Comparison of ENCODE assay signal across 29 cellular contexts in the genomic region with DNA sequence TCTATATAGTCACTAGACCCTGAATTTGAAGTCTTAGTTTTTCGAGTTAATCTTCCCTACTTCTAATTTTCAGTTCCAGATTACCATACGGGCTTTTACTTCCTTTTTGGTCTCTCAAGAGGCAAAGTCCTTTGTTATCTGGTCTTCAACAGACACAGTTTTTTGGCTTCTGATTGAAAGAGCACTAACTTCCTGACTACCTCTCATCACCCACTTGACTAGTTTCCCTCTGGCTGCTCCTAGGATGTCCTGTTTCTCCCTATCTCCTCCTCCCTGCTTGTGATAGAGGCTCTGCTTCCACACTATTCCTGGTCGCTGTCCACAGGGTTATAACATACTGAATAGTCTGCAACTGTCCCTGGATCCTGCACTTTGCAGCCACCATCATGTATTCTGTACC.
"Had no signal": no experiment of that assay in that cellular context is flagged by ENCODE, and none has a peak within 500 bp of the region (broad histone marks: within the 10 kb centered on the region; RNA-seq: fewer than 3 reads in every experiment).

No MANE protein-coding gene starts in this region.

- H3K4me3 ChIP-seq: cardiac muscle cell, SJSA1 had no signal

- H3K27ac ChIP-seq: brain microvascular endothelial cell, cardiac muscle cell, KMS-11, RWPE1, SJSA1 had no signal

- H3K9me3 Mint-ChIP-seq: activated CD4-positive, alpha-beta T cell treated with anti-CD3 and anti-CD28 coated beads, Interleukin-2, amount 10 ng/mL, durations not matched to agents 24 days and 14 days; activated naive CD4-positive, alpha-beta T cell treated with anti-CD3 and anti-CD28 coated beads, Interleukin-2, amount 50 U/mL, for 24 hours; activated T-cell treated with anti-CD3 and anti-CD28 coated beads, Interleukin-2, amount 50 U/mL, for 24 hours; activated T-helper 1 cell treated with anti-CD3 and anti-CD28 coated beads, Interleukin-12 subunit alpha, Interleukin-12 subunit beta, Interleukin-2, Interleukin-4 antibody, amounts not matched to agents 30 ng/mL and 10 ng/mL and 1 ng/mL, durations not matched to agents 14 hours and 24 hours and 36 hours; T-helper 1 cell treated with Interleukin-12 subunit alpha and Interleukin-12 subunit beta and Interleukin-4 antibody, amounts not matched to agents 30 μg/mL and 1 μg/mL, for 36 hours; WTC11 had no signal

- H3K4me1 Mint-ChIP-seq: activated CD4-positive, alpha-beta T cell treated with anti-CD3 and anti-CD28 coated beads, Interleukin-2, amount 10 ng/mL, durations not matched to agents 24 days and 14 days; activated CD8-positive, alpha-beta memory T cell treated with anti-CD3 and anti-CD28 coated beads, Interleukin-2, amount 10 ng/mL, durations not matched to agents 7 days and 5 days; activated naive CD4-positive, alpha-beta T cell treated with anti-CD3 and anti-CD28 coated beads, Interleukin-2, amount 50 U/mL, for 24 hours had no signal

- H3K36me3 Mint-ChIP-seq: activated CD8-positive, alpha-beta memory T cell treated with anti-CD3 and anti-CD28 coated beads, Interleukin-2, amount 10 ng/mL, durations not matched to agents 7 days and 5 days; activated naive CD4-positive, alpha-beta T cell treated with anti-CD3 and anti-CD28 coated beads, Interleukin-2, amount 50 U/mL, for 24 hours; WTC11 had no signal

- H3K27me3 Mint-ChIP-seq: activated naive CD4-positive, alpha-beta T cell treated with anti-CD3 and anti-CD28 coated beads, Interleukin-2, amount 50 U/mL, for 24 hours; activated T-cell treated with anti-CD3 and anti-CD28 coated beads, Interleukin-2, amount 50 U/mL, for 24 hours had no signal

- H3K9ac ChIP-seq: KMS-11 had no signal

- H3K36me3 ChIP-seq: brain microvascular endothelial cell, cardiac muscle cell, SJSA1 had no signal

- H3K27ac Mint-ChIP-seq: activated CD4-positive, alpha-beta T cell treated with anti-CD3 and anti-CD28 coated beads, Interleukin-2, amount 10 ng/mL, durations not matched to agents 24 days and 14 days; activated CD8-positive, alpha-beta memory T cell treated with anti-CD3 and anti-CD28 coated beads, Interleukin-2, amount 10 ng/mL, durations not matched to agents 7 days and 5 days; activated naive CD4-positive, alpha-beta T cell treated with anti-CD3 and anti-CD28 coated beads, Interleukin-2, amount 50 U/mL, for 24 hours; activated T-cell treated with anti-CD3 and anti-CD28 coated beads, Interleukin-2, amount 50 U/mL, for 24 hours; activated T-helper 1 cell treated with anti-CD3 and anti-CD28 coated beads, Interleukin-12 subunit alpha, Interleukin-12 subunit beta, Interleukin-2, Interleukin-4 antibody, amounts not matched to agents 30 ng/mL and 10 ng/mL and 1 ng/mL, durations not matched to agents 14 hours and 24 hours and 36 hours; T-helper 1 cell treated with Interleukin-12 subunit alpha and Interleukin-12 subunit beta and Interleukin-4 antibody, amounts not matched to agents 30 μg/mL and 1 μg/mL, for 36 hours; WTC11 had no signal

- H3K4me2 ChIP-seq: KMS-11 had no signal

- H3K4me3 Mint-ChIP-seq: activated CD4-positive, alpha-beta T cell treated with anti-CD3 and anti-CD28 coated beads, Interleukin-2, amount 10 ng/mL, durations not matched to agents 24 days and 14 days; activated CD8-positive, alpha-beta memory T cell treated with anti-CD3 and anti-CD28 coated beads, Interleukin-2, amount 10 ng/mL, durations not matched to agents 7 days and 5 days; activated naive CD4-positive, alpha-beta T cell treated with anti-CD3 and anti-CD28 coated beads, Interleukin-2, amount 50 U/mL, for 24 hours; activated T-cell treated with anti-CD3 and anti-CD28 coated beads, Interleukin-2, amount 50 U/mL, for 24 hours; activated T-helper 1 cell treated with anti-CD3 and anti-CD28 coated beads, Interleukin-12 subunit alpha, Interleukin-12 subunit beta, Interleukin-2, Interleukin-4 antibody, amounts not matched to agents 30 ng/mL and 10 ng/mL and 1 ng/mL, durations not matched to agents 14 hours and 24 hours and 36 hours; T-helper 1 cell treated with Interleukin-12 subunit alpha and Interleukin-12 subunit beta and Interleukin-4 antibody, amounts not matched to agents 30 μg/mL and 1 μg/mL, for 36 hours; WTC11 had no signal

- FAIRE-seq: astrocyte had no signal

- H3K27me3 ChIP-seq: brain microvascular endothelial cell, cardiac muscle cell, SJSA1 had no signal

- ATAC-seq: activated CD8-positive, alpha-beta memory T cell treated with anti-CD3 and anti-CD28 coated beads, Interleukin-2, amount 10 ng/mL, durations not matched to agents 7 days and 5 days; Panc1; SK-N-SH treated with all-trans-retinoic acid at 6 μM for 48 hours; WTC11 had no signal

- H3K4me1 ChIP-seq: SJSA1 had no signal

- DNase-seq: activated CD4-positive, alpha-beta T cell treated with anti-CD3 and anti-CD28 coated beads for 1 hour; activated CD4-positive, alpha-beta T cell treated with anti-CD3 and anti-CD28 coated beads, Interleukin-2, amount 10 ng/mL, durations not matched to agents 24 days and 14 days; activated CD4-positive, alpha-beta T cell treated with anti-CD3 and anti-CD28 coated beads, Interleukin-2, amount 50 U/mL, for 48 hours; activated CD8-positive, alpha-beta memory T cell treated with anti-CD3 and anti-CD28 coated beads, Interleukin-2, amount 10 ng/mL, durations not matched to agents 7 days and 5 days; activated effector memory CD4-positive, alpha-beta T cell treated with Interleukin-2 at 50 U/mL for 16 hours; activated naive CD4-positive, alpha-beta T cell; activated T-cell treated with anti-CD3 and anti-CD28 coated beads, Interleukin-2, amount 50 U/mL, for 24 hours; amygdala; brain microvascular endothelial cell; IMR-90; NCI-H1105; NCI-H1436; NCI-H187; NCI-H2081; NCI-H510A treated with DMSO at 0.1 percent for 48 hours; SHP77; SW 1271; T-helper 9 cell had no signal

- H3K9me3 ChIP-seq: SJSA1 had no signal
